ENCODE assay signal across 8 cellular contexts in the genomic region with DNA sequence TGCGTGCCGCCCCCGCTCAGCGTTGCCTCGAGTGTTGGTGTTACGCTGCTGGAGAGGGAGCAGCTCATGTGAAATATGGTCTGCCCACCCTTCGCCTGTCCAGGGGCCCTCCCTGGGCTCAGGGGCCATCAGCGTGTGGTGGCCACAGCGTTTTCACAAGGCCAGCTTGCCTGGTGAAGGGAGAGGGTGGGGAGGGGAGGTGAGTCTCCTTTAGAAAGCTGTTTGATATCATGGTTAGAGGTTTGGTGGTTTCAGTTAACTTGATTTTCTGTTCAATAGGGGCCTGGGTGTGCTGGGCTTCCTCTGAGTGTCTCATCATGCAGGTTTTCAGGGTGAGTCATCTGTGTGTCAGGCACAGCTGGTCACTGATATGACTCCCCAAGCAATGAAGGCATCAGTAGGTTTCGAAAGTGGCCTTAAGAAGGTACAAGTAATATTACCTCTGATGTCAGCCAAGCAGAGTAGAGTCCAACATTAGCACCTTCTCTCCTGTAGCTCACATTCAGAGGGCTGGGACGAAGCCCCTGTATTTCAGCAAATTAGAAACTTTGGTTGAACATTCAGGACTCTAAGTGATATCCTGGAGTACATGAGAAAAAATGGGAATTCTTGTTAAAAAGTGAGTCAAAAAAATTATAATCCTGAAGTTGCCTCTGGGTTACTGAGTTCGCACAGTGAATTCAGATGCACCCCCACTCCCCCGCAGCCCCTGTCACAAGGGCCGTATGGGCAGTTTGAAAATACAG.
DNase-seq lines count a peak whose midpoint lies in the region; ATAC-seq, FAIRE-seq and TF ChIP-seq lines count a peak whose summit lies in the region.

No MANE protein-coding gene starts in this region.

- H3K4me2 ChIP-seq in K562 (ENCODE audit: insufficient read depth, low read length), result peak overlapping the region; percentile 83

- H3K9me1 ChIP-seq in K562 (ENCODE audit: control insufficient read depth, insufficient read depth, low read length), result peaks cover 2% of the 10 kb centered on the region

- H3K27ac ChIP-seq in K562 (ENCODE audit: extremely low read depth, low read depth, low read length), result peak overlapping the region; percentile 97
- peak overlapping the region; percentile 92 for H3K27ac ChIP-seq in mesodermal cell (ENCODE audit: low read depth, low read length, severe bottlenecking)

- H3K36me3 Mint-ChIP-seq in effector memory CD8-positive, alpha-beta T cell (ENCODE audit: insufficient read depth), result peaks cover 15% of the 10 kb centered on the region

- intact Hi-C loops in K562 (cut with micrococcal nuclease), result no loop called here

- TF ChIP-seq CTCF in GM13977 (IDR thresholded peaks at IDR 0.05; ENCODE audit: extremely low read depth, insufficient read depth, missing control alignments) (no peak), K562 (IDR thresholded peaks at IDR 0.05 in 2 of 3, conservative IDR thresholded peaks at IDR 0.05 in 1 of 3; ENCODE audit: insufficient read depth in 2 of 3, low read depth in 1 of 3, low read length in 3 of 3) (no peak)

- no TSS peak for BruUV-seq in K562 (replicated peaks; lab: Mats Ljungman, UMichigan)

- peak; percentile 98 for FAIRE-seq in K562 (lab: Jason Lieb, UNC)

- H3K4me3 ChIP-seq in K562, result peak overlapping the region; percentile 15; the same call in 1 of the 2 replicates
- no peak overlapping the region for H3K4me3 ChIP-seq in mesodermal cell (ENCODE audit: extremely low read depth, insufficient read depth, low read length, poor library complexity, severe bottlenecking)

- TF ChIP-seq RAD21 in K562 (CRISPR knock-in tag; conservative IDR thresholded peaks at IDR 0.05 in 1 of 2, IDR thresholded peaks at IDR 0.05 in 1 of 2), result no peak

- H3K27me3 Mint-ChIP-seq in effector memory CD8-positive, alpha-beta T cell, result no peaks in the 10 kb centered on the region

- peak overlapping the region; percentile 59 for H2AFZ ChIP-seq in K562 (ENCODE audit: low read depth, low read length)

- H4K20me1 ChIP-seq in K562 (replicated peaks; ENCODE audit: control insufficient read depth, insufficient read depth, low read length), result 0 out of 2 replicates have a peak, but pooled peaks cover 4% of the 10 kb centered on the region

- peaks cover 9% of the 10 kb centered on the region for H3K79me2 ChIP-seq in K562 (ENCODE audit: control insufficient read depth, insufficient read depth, low read length)

- POLR2A ChIA-PET in K562 (lab: Yijun Ruan, JAX), result interaction anchor here (0.6 to 1.9 kb wide), 6 partner anchors 10 to 78 kb away, joined by 3 to 8 read pairs (median 4); no protein-coding TSS in a partner anchor

- in situ Hi-C loops in GM13977 (cut with MboI; ENCODE audit: low pct_unique_long_range_greater_than_20kb, low sequenced_read_pairs, unreplicated experiment), result no loop called here
- in situ Hi-C loops in K562 (cut with MboI), result no loop called here

- H3K27ac Mint-ChIP-seq in effector memory CD8-positive, alpha-beta T cell, result peak overlapping the region in 1 of 2 donors; percentile 17

- no peaks in the 10 kb centered on the region for H3K36me3 ChIP-seq in K562 (ENCODE audit: control insufficient read depth, insufficient read depth, low read length)
- peaks cover 7% of the 10 kb centered on the region for H3K36me3 ChIP-seq in mesodermal cell (ENCODE audit: control insufficient read depth, insufficient read depth, low read length)

- peak overlapping the region; percentile 75 to 86 for H3K9ac ChIP-seq in K562 (ENCODE audit: insufficient read depth in 1 of 2, low read depth in 2 of 2, low read length in 2 of 2)

- peaks cover 27 to 35% of the 10 kb centered on the region in 2 experiments for H3K4me1 ChIP-seq in K562 (replicated peaks in 1 of 2; ENCODE audit: control insufficient read depth in 2 of 2, insufficient read depth in 2 of 2, low read length in 2 of 2)
- H3K4me1 ChIP-seq in mesodermal cell (ENCODE audit: control insufficient read depth, insufficient read depth, low read length, poor library complexity, severe bottlenecking), result peaks cover 27% of the 10 kb centered on the region

- H3K9me3 ChIP-seq in K562 (replicated peaks; ENCODE audit: control insufficient read depth, insufficient read depth, low read depth, low read length), result no peaks in the 10 kb centered on the region
- H3K9me3 ChIP-seq in mesodermal cell (ENCODE audit: control insufficient read depth, low read length), result no peaks in the 10 kb centered on the region

- DNase-seq in GM13977 (ENCODE audit: low spot score) (peak; percentile 67), LHCN-M2 (ENCODE audit: low read depth) (peak; percentile 96), K562 (ENCODE audit: extremely low read depth in 1 of 4, low spot score in 3 of 4) (peak; percentile 53 to 90 (median 63))
- DNase-seq in effector memory CD8-positive, alpha-beta T cell, result no peak

- ATAC-seq in K562 (peak; percentile 92), HG02763 (IDR thresholded peaks at IDR 0.05; ENCODE audit: unreplicated experiment) (no peak), HG03469 (IDR thresholded peaks at IDR 0.05; ENCODE audit: unreplicated experiment) (no peak), HG03039 (IDR thresholded peaks at IDR 0.05; ENCODE audit: unreplicated experiment) (no peak)
- ATAC-seq in effector memory CD8-positive, alpha-beta T cell (replicated peaks), result no peak

- TF ChIP-seq EP300 in K562 (IDR thresholded peaks at IDR 0.05; ENCODE audit: low read length), result peak; percentile 74

- no peak overlapping the region for H3K4me3 Mint-ChIP-seq in effector memory CD8-positive, alpha-beta T cell

- CTCF ChIA-PET in K562 (lab: Yijun Ruan, JAX; ENCODE audit: low intra/inter-chr PET ratio), result no interaction called here

- H3K27me3 ChIP-seq in K562 (ENCODE audit: control insufficient read depth in 2 of 2, insufficient read depth in 2 of 2, low read length in 2 of 2), result no peaks in the 10 kb centered on the region

- peaks cover 32 to 42% of the 10 kb centered on the region in 2 donors for H3K4me1 Mint-ChIP-seq in effector memory CD8-positive, alpha-beta T cell (ENCODE audit: low read depth in 2 of 2)

- WGBS in K562 (ENCODE audit: insufficient coverage, low coverage, missing lambda C conversion rate), result under 1% methylated on average over 9 of the region's 14 CpGs
- 83 to 91% methylated on average over 12 to 13 of the region's 14 CpGs for WGBS in mesodermal cell (ENCODE audit: insufficient coverage in 2 of 2), 2 experiments

- no peak; the same call in 1 of the 2 replicates for TF ChIP-seq POLR2A in K562 (conservative IDR thresholded peaks at IDR 0.05)

- H3K9me3 Mint-ChIP-seq in effector memory CD8-positive, alpha-beta T cell, result no peaks in the 10 kb centered on the region

TF ChIP-seq in K562, 482 proteins besides CTCF, POLR2A, EP300 and RAD21 (continues in another document):
- TF ChIP-seq TAL1 (IDR thresholded peaks at IDR 0.05) (peak; percentile 81), ZEB2 (IDR thresholded peaks at IDR 0.05) (peak; percentile 56; the same call in 1 of the 2 replicates), ZNF197 (CRISPR knock-in tag; IDR thresholded peaks at IDR 0.05; ENCODE audit: low read depth) (no peak), PTRF (tag; IDR thresholded peaks at IDR 0.05) (no peak), FOXM1 (IDR thresholded peaks at IDR 0.05; ENCODE audit: low read depth) (no peak), FOXM1 (CRISPR knock-in tag; IDR thresholded peaks at IDR 0.05; ENCODE audit: low read depth) (no peak), CBFA2T2 (conservative IDR thresholded peaks at IDR 0.05) (peak; percentile 81), ATF7 (IDR thresholded peaks at IDR 0.05) (peak; percentile 86), NCOA1 (IDR thresholded peaks at IDR 0.05; ENCODE audit: low read depth) (no peak; the same call in 1 of the 2 replicates), SRSF1 (IDR thresholded peaks at IDR 0.05; ENCODE audit: low read depth, low read length) (no peak), ZNF695 (CRISPR knock-in tag; IDR thresholded peaks at IDR 0.05) (no peak), KDM1A (IDR thresholded peaks at IDR 0.05) (peak; percentile 80 to 84; a peak in 3 of 4 replicates)
- TF ChIP-seq, protein P1, sequence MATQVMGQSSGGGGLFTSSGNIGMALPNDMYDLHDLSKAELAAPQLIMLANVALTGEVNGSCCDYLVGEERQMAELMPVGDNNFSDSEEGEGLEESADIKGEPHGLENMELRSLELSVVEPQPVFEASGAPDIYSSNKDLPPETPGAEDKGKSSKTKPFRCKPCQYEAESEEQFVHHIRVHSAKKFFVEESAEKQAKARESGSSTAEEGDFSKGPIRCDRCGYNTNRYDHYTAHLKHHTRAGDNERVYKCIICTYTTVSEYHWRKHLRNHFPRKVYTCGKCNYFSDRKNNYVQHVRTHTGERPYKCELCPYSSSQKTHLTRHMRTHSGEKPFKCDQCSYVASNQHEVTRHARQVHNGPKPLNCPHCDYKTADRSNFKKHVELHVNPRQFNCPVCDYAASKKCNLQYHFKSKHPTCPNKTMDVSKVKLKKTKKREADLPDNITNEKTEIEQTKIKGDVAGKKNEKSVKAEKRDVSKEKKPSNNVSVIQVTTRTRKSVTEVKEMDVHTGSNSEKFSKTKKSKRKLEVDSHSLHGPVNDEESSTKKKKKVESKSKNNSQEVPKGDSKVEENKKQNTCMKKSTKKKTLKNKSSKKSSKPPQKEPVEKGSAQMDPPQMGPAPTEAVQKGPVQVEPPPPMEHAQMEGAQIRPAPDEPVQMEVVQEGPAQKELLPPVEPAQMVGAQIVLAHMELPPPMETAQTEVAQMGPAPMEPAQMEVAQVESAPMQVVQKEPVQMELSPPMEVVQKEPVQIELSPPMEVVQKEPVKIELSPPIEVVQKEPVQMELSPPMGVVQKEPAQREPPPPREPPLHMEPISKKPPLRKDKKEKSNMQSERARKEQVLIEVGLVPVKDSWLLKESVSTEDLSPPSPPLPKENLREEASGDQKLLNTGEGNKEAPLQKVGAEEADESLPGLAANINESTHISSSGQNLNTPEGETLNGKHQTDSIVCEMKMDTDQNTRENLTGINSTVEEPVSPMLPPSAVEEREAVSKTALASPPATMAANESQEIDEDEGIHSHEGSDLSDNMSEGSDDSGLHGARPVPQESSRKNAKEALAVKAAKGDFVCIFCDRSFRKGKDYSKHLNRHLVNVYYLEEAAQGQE (CRISPR knock-in tag; IDR thresholded peaks at IDR 0.05; ENCODE audit: low read depth), result no peak
- TF ChIP-seq, protein P2, sequence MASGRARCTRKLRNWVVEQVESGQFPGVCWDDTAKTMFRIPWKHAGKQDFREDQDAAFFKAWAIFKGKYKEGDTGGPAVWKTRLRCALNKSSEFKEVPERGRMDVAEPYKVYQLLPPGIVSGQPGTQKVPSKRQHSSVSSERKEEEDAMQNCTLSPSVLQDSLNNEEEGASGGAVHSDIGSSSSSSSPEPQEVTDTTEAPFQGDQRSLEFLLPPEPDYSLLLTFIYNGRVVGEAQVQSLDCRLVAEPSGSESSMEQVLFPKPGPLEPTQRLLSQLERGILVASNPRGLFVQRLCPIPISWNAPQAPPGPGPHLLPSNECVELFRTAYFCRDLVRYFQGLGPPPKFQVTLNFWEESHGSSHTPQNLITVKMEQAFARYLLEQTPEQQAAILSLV (tag; IDR thresholded peaks at IDR 0.05), result no peak

Comparison
In these comparisons a context has a peak if more than half of its experiments do, and no peak if none do; other contexts are left out.
1. DNase-seq: peak in GM13977 (single experiment), LHCN-M2 (single experiment) and K562 (4 of 4); none in effector memory CD8-positive, alpha-beta T cell (0 of 3).